ENCODE assay signal across 34 cellular contexts in the genomic region with DNA sequence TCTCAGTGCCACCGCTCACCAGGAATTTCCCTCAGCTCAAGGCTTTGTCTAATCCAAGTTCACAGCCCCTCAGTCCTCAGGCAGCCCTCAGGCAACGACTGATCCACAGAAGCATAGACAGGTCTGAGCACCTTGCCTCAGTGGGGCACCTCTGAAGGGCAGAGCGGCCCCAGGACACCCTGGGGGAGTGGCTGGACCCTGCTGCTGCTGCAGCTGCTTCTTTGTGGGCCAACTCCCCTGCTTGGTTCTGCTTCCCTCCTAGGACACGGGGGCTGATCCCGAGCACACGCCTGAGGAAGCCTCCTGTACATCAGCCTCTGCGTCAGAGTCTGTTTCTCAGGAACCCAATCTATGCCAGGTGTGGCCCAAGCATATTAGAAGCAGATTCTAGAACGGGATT. TPM values are rescaled to one million over a fixed set of nuclear protein-coding genes. Genes with fewer than 3 reads are reported as not detected.
"Had no signal": no experiment of that assay in that cellular context is flagged by ENCODE, and none has a peak within 500 bp of the region (broad histone marks: within the 10 kb centered on the region; RNA-seq: fewer than 3 reads in every experiment).

No MANE protein-coding gene starts in this region.

- H3K27me3 ChIP-seq: ascending aorta, brain microvascular endothelial cell had no signal

- FAIRE-seq: bronchial epithelial cell, colon, endometrium, endothelial cell of umbilical vein, frontal cortex had no signal

- H3K4me3 ChIP-seq: adrenal gland, ascending aorta had no signal

- DNase-seq: activated B cell treated with CpG ODN at 0.5 μM for 24 hours; activated CD4-positive, alpha-beta T cell treated with anti-CD3 and anti-CD28 coated beads for 48 hours; activated CD4-positive, alpha-beta T cell treated with anti-CD3 and anti-CD28 coated beads, Interleukin-2, amount 50 U/mL, for 1 hour; activated CD4-positive, alpha-beta T cell treated with anti-CD3 and anti-CD28 coated beads, Interleukin-2, amount 50 U/mL, for 48 hours; activated CD8-positive, alpha-beta memory T cell treated with anti-CD3 and anti-CD28 coated beads, Interleukin-2, amount 10 ng/mL, durations not matched to agents 7 days and 5 days; activated CD8-positive, alpha-beta memory T cell treated with anti-CD3 and anti-CD28 coated beads, Interleukin-2, amount 50 U/mL, for 4 hours; activated CD8-positive, alpha-beta T cell treated with anti-CD3 and anti-CD28 coated beads for 36 hours; activated effector memory CD4-positive, alpha-beta T cell treated with anti-CD3 and anti-CD28 coated beads, Interleukin-2, amount 50 U/mL, for 16 hours; activated naive CD4-positive, alpha-beta T cell treated with anti-CD3 and anti-CD28 coated beads for 36 hours; activated naive CD8-positive, alpha-beta T cell treated with anti-CD3 and anti-CD28 coated beads for 36 hours; activated naive CD8-positive, alpha-beta T cell treated with anti-CD3 and anti-CD28 coated beads, Interleukin-2, amount 50 U/mL, for 24 hours; activated T-cell treated with anti-CD3 and anti-CD28 coated beads, Interleukin-2, amount 50 U/mL, for 1 hour; activated T-cell treated with anti-CD3 and anti-CD28 coated beads, Interleukin-2, amount 50 U/mL, for 48 hours; adrenal gland; amygdala; brain microvascular endothelial cell; cortex of kidney; dermis blood vessel endothelial cell; effector CD8-positive, alpha-beta T cell; foreskin fibroblast; head of caudate nucleus; T-helper 1 cell; T-helper 17 cell; T1000; WERI-Rb-1 had no signal

- H3K27ac ChIP-seq: adrenal gland, ascending aorta, brain microvascular endothelial cell, epithelial cell of prostate, WERI-Rb-1 had no signal

- H3K9me3 ChIP-seq: adrenal gland, ascending aorta had no signal

- H3K36me3 ChIP-seq: adrenal gland, ascending aorta, brain microvascular endothelial cell, WERI-Rb-1 had no signal

- ATAC-seq: activated CD4-positive, CD25-positive, alpha-beta regulatory T cell treated with anti-CD3 and anti-CD28 coated beads, Interleukin-2, amount 50 U/mL, for 24 hours; activated CD8-positive, alpha-beta memory T cell treated with anti-CD3 and anti-CD28 coated beads, Interleukin-2, amount 10 ng/mL, durations not matched to agents 7 days and 5 days; activated CD8-positive, alpha-beta T cell treated with anti-CD3 and anti-CD28 coated beads for 36 hours; activated naive CD8-positive, alpha-beta T cell treated with anti-CD3 and anti-CD28 coated beads, Interleukin-2, amount 50 U/mL, for 24 hours; T-helper 17 cell had no signal

- H3K4me1 ChIP-seq: adrenal gland, ascending aorta had no signal

RNA-seq across cellular contexts. Expression of a gene that starts 16.2 kb away (rescaled TPM):
- total RNA-seq: ascending aorta, chondrocyte had no signal

RNA-seq across cellular contexts. Expression of a gene that starts 49.9 kb away (rescaled TPM):
- total RNA-seq: ascending aorta, chondrocyte had no signal
